Comparison of ENCODE assay signal across 11 cellular contexts in the genomic region with DNA sequence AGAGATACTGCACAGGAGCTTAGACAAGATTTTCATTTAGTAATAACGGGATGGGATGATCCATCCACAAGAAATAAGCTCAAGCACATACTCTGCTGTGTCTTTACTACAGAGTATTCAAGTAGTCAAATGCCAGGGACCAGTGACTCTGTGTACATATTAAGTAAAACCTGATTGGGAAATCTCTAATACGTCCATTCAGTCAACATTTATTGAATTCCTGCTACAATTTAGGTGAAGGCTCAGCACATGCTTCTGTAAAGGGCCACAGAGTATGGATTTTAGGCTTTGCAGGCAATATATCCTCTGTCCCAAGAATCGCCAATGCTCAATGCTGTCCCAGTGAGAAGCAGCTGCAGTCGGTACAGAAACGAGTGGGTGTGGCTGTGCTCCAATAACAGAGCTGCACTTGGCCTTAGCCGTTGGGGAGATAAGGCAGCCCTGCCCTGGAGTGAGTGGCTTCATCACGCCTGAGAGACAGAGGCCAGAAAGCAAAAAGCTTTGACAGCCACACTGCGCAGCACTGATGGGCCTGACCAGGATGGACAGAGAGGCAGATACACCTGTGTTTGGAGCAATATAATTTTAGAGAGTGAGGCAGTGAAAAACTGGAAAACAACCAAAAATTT.
A peak's percentile ranks its signal among the peaks of the same experiment; 100 is the strongest.
DNase-seq lines count a peak whose midpoint lies in the region; ATAC-seq and TF ChIP-seq lines count a peak whose summit lies in the region.
"Had no signal": no experiment of that assay in that cellular context is flagged by ENCODE, and none has a peak within 500 bp of the region (broad histone marks: within the 10 kb centered on the region; RNA-seq: fewer than 3 reads in every experiment).

No MANE protein-coding gene starts in this region.

- H3K36me3 ChIP-seq in hepatocyte (replicated peaks; ENCODE audit: insufficient read depth, low read depth) (no peaks in the 10 kb centered on the region), subcutaneous abdominal adipose tissue (ENCODE audit: control insufficient read depth in 5 of 5, insufficient read depth in 5 of 5, low read length in 5 of 5) (no peaks in the 10 kb centered on the region), HAP-1 (replicated peaks) (no peaks in the 10 kb centered on the region)

- no peaks in the 10 kb centered on the region for H3K9me2 ChIP-seq in hepatocyte (replicated peaks; ENCODE audit: insufficient read depth)

- H4K20me1 ChIP-seq in hepatocyte (ENCODE audit: insufficient read depth, poor library complexity, severe bottlenecking) = no peaks in the 10 kb centered on the region

- TF ChIP-seq CTCF in astrocyte of the spinal cord (IDR thresholded peaks at IDR 0.05; ENCODE audit: low read depth, low read length) = no peak
- no peak for TF ChIP-seq CTCF in hepatocyte (IDR thresholded peaks at IDR 0.05; ENCODE audit: poor library complexity)

- H2AFZ ChIP-seq in hepatocyte = no peak overlapping the region

- DNase-seq in NCI-H526 (lab: John Stamatoyannopoulos, UW) (peak; percentile 49 to 82), astrocyte of the spinal cord (ENCODE audit: low read depth, low spot score) (peak; percentile 26), hepatocyte (ENCODE audit: low spot score) (peak; percentile 62), SIG-M5 (lab: John Stamatoyannopoulos, UW) (no peak), HAP-1 (ENCODE audit: low spot score in 2 of 2) (no peak)
- DNase-seq: activated CD4-positive, alpha-beta T cell treated with anti-CD3 and anti-CD28 coated beads, Interleukin-2, amount 50 U/mL, for 48 hours; NCI-H2029; stimulated activated CD4-positive, alpha-beta T cell treated with anti-CD3 and anti-CD28 coated beads, Interleukin-4, amount 100 ng/mL, for 4 hours had no signal

- H3K9ac ChIP-seq in subcutaneous abdominal adipose tissue (ENCODE audit: low read length in 5 of 5) = no peak overlapping the region

- H3K27me3 ChIP-seq in hepatocyte = no peaks in the 10 kb centered on the region
- no peaks in the 10 kb centered on the region for H3K27me3 ChIP-seq in subcutaneous abdominal adipose tissue (ENCODE audit: control insufficient read depth in 5 of 5, insufficient read depth in 4 of 5, low read length in 5 of 5)
- no peaks in the 10 kb centered on the region for H3K27me3 ChIP-seq in HAP-1 (ENCODE audit: low read depth)

- H3K9me3 ChIP-seq in hepatocyte (ENCODE audit: low read depth) (no peaks in the 10 kb centered on the region), subcutaneous abdominal adipose tissue (ENCODE audit: control insufficient read depth in 5 of 5, low read length in 5 of 5) (no peaks in the 10 kb centered on the region), HAP-1 (no peaks in the 10 kb centered on the region)

- H3K4me3 ChIP-seq in astrocyte of the spinal cord (ENCODE audit: low read depth, low read length) = no peak overlapping the region
- H3K4me3 ChIP-seq in hepatocyte = no peak overlapping the region
- H3K4me3 ChIP-seq in subcutaneous abdominal adipose tissue (ENCODE audit: low read depth in 1 of 5, low read length in 5 of 5) = peak overlapping the region in 3 of 5 donors; percentile 30 to 49 (median 41)
- H3K4me3 ChIP-seq in HAP-1 = no peak overlapping the region

- no peak for ATAC-seq in HG03565 (IDR thresholded peaks at IDR 0.05; ENCODE audit: unreplicated experiment)
- ATAC-seq: activated naive CD4-positive, alpha-beta T cell treated with anti-CD3 and anti-CD28 coated beads, Interleukin-2, amount 50 U/mL, for 72 hours had no signal

- 41% methylated on average over 8 of the region's 8 CpGs for WGBS in hepatocyte (ENCODE audit: low lambda C conversion rate, missing lambda C conversion rate)

- H3K79me2 ChIP-seq in hepatocyte = peaks cover 55% of the 10 kb centered on the region

- no peak overlapping the region for H3K27ac ChIP-seq in hepatocyte
- H3K27ac ChIP-seq in subcutaneous abdominal adipose tissue (ENCODE audit: low read depth, low read length) = no peak overlapping the region

- in situ Hi-C loops in astrocyte of the spinal cord (cut with HindIII; ENCODE audit: low sequenced_read_pairs) = no loop called here
- in situ Hi-C loops in HAP-1 (cut with MboI; ENCODE audit: low sequenced_read_pairs) = loop anchor here (25.0 kb wide), 1 partner anchor 1291 kb away; the partner anchor contains the start of gene NRP1

- H3K4me2 ChIP-seq in hepatocyte = no peak overlapping the region

- peaks cover 15% of the 10 kb centered on the region for H3K4me1 ChIP-seq in hepatocyte (ENCODE audit: insufficient read depth)
- H3K4me1 ChIP-seq in subcutaneous abdominal adipose tissue (ENCODE audit: control insufficient read depth in 5 of 5, insufficient read depth in 5 of 5, low read length in 5 of 5) = peaks cover 0 to 9% (median 7%) of the 10 kb centered on the region in 5 donors
- H3K4me1 ChIP-seq in HAP-1 = no peaks in the 10 kb centered on the region; the same call in 1 of the 2 replicates

Comparison
In these comparisons a context has a peak if more than half of its experiments do, and no peak if none do; other contexts are left out.
1. DNase-seq: peak in NCI-H526 (2 of 2), astrocyte of the spinal cord (single experiment) and hepatocyte (single experiment); none in SIG-M5 (single experiment) and HAP-1 (0 of 2).
2. H3K4me3 ChIP-seq: peak in subcutaneous abdominal adipose tissue (3 of 5); none in astrocyte of the spinal cord (single experiment), hepatocyte (single experiment) and HAP-1 (single experiment).